ENCODE assay signal across 8 cellular contexts in the genomic region with DNA sequence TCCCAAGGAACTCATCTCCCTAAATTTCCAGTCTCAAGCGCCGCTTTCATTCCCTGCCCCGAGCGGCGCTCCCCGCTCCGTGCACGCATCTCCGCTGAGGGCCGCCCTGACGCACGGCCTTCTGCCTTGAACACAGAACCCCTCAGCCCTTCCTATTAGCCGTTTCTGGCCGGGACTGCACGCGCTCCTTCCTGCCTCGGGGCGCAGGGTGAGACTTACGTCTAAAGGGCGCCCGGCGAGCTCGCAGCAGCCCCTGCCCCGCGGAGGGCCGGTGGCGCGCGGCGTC. TPM values are rescaled to one million over a fixed set of nuclear protein-coding genes. Genes with fewer than 3 reads are reported as not detected.
DNase-seq lines count a peak whose midpoint lies in the region; ATAC-seq lines count a peak whose summit lies in the region.

No MANE protein-coding gene starts in this region.

- no peaks in the 10 kb centered on the region for H3K27me3 Mint-ChIP-seq in activated T-helper 1 cell treated with anti-CD3 and anti-CD28 coated beads, Interleukin-12 subunit alpha, Interleukin-12 subunit beta, Interleukin-2, Interleukin-4 antibody, amounts not matched to agents 30 ng/mL and 10 ng/mL and 1 ng/mL, durations not matched to agents 14 hours and 24 hours and 36 hours (ENCODE audit: insufficient read depth)

- DNase-seq in NCI-H2081 (lab: John Stamatoyannopoulos, UW) (peak; percentile 51 to 54), NCI-H2081 treated with DMSO at 0.1 percent for 48 hours (lab: John Stamatoyannopoulos, UW) (no peak), foreskin melanocyte (peak; percentile 71), posterior cingulate gyrus (peak in 8 of 10 donors; percentile 26 to 93 (median 45)), cortex of kidney (lab: John Stamatoyannopoulos, UW) (no peak)
- DNase-seq in Jurkat, Clone E6-1 (ENCODE audit: low read depth, low spot score), result no peak
- no peak for DNase-seq in activated T-helper 1 cell treated with anti-CD3 and anti-CD28 coated beads, Interleukin-12 subunit alpha, Interleukin-12 subunit beta, Interleukin-2, Interleukin-4 antibody, amounts not matched to agents 30 ng/mL and 10 ng/mL and 1 ng/mL, durations not matched to agents 14 hours and 24 hours and 36 hours (ENCODE audit: low spot score)

- H3K4me1 Mint-ChIP-seq in activated T-helper 1 cell treated with anti-CD3 and anti-CD28 coated beads, Interleukin-12 subunit alpha, Interleukin-12 subunit beta, Interleukin-2, Interleukin-4 antibody, amounts not matched to agents 30 ng/mL and 10 ng/mL and 1 ng/mL, durations not matched to agents 14 hours and 24 hours and 36 hours (ENCODE audit: low read depth), result peaks cover 50% of the 10 kb centered on the region

- H3K4me3 ChIP-seq in Jurkat, Clone E6-1 (ENCODE audit: low read length), result peak overlapping the region; percentile 75

- intact Hi-C loops in activated T-helper 1 cell treated with anti-CD3 and anti-CD28 coated beads, Interleukin-12 subunit alpha, Interleukin-12 subunit beta, Interleukin-2, Interleukin-4 antibody, amounts not matched to agents 30 ng/mL and 10 ng/mL and 1 ng/mL, durations not matched to agents 14 hours and 24 hours and 36 hours (cut with micrococcal nuclease), result loop anchor here (1.0 to 5.0 kb wide), 10 partner anchors 75 to 1671 kb away; a partner anchor contains a TSS
- intact Hi-C loops in posterior cingulate gyrus (cut with DNase I), result loop anchor here (5.0 kb wide), 2 partner anchors 100 to 230 kb away; a partner anchor contains a TSS

- no peaks in the 10 kb centered on the region for H3K9me3 Mint-ChIP-seq in activated T-helper 1 cell treated with anti-CD3 and anti-CD28 coated beads, Interleukin-12 subunit alpha, Interleukin-12 subunit beta, Interleukin-2, Interleukin-4 antibody, amounts not matched to agents 30 ng/mL and 10 ng/mL and 1 ng/mL, durations not matched to agents 14 hours and 24 hours and 36 hours

- peak overlapping the region; percentile 87 for H3K4me3 Mint-ChIP-seq in activated T-helper 1 cell treated with anti-CD3 and anti-CD28 coated beads, Interleukin-12 subunit alpha, Interleukin-12 subunit beta, Interleukin-2, Interleukin-4 antibody, amounts not matched to agents 30 ng/mL and 10 ng/mL and 1 ng/mL, durations not matched to agents 14 hours and 24 hours and 36 hours

- ATAC-seq in GM21723 (IDR thresholded peaks at IDR 0.05; ENCODE audit: unreplicated experiment), result peak; percentile 42

- peaks cover 41% of the 10 kb centered on the region for H3K36me3 Mint-ChIP-seq in activated T-helper 1 cell treated with anti-CD3 and anti-CD28 coated beads, Interleukin-12 subunit alpha, Interleukin-12 subunit beta, Interleukin-2, Interleukin-4 antibody, amounts not matched to agents 30 ng/mL and 10 ng/mL and 1 ng/mL, durations not matched to agents 14 hours and 24 hours and 36 hours (ENCODE audit: low read depth)

- H3K27ac Mint-ChIP-seq in activated T-helper 1 cell treated with anti-CD3 and anti-CD28 coated beads, Interleukin-12 subunit alpha, Interleukin-12 subunit beta, Interleukin-2, Interleukin-4 antibody, amounts not matched to agents 30 ng/mL and 10 ng/mL and 1 ng/mL, durations not matched to agents 14 hours and 24 hours and 36 hours, result peak overlapping the region; percentile 96

RNA-seq across cellular contexts. Expression of a gene that starts 0.8 kb away (rescaled TPM):
- polyA plus RNA-seq in Jurkat, Clone E6-1 (2012; ENCODE audit: insufficient read depth, insufficient read length), result 103 TPM
- 130 and 135 TPM in 2 replicates for total RNA-seq in activated T-helper 1 cell treated with anti-CD3 and anti-CD28 coated beads, Interleukin-12 subunit alpha, Interleukin-12 subunit beta, Interleukin-2, Interleukin-4 antibody, amounts not matched to agents 30 ng/mL and 10 ng/mL and 1 ng/mL, durations not matched to agents 14 hours and 24 hours and 36 hours

Comparison
In these comparisons a context has a peak if more than half of its experiments do, and no peak if none do; other contexts are left out.
1. DNase-seq: peak in NCI-H2081 (2 of 2), foreskin melanocyte (single experiment) and posterior cingulate gyrus (8 of 10); none in NCI-H2081 treated with DMSO at 0.1 percent for 48 hours (single experiment), Jurkat, Clone E6-1 (single experiment), activated T-helper 1 cell treated with anti-CD3 and anti-CD28 coated beads, Interleukin-12 subunit alpha, Interleukin-12 subunit beta, Interleukin-2, Interleukin-4 antibody, amounts not matched to agents 30 ng/mL and 10 ng/mL and 1 ng/mL, durations not matched to agents 14 hours and 24 hours and 36 hours (single experiment) and cortex of kidney (single experiment).